8 cellular contexts compared by ENCODE assay signal in genomic region chr6:41896280-41896679, GRCh38. TPM values are rescaled to one million over a fixed set of nuclear protein-coding genes. Genes with fewer than 3 reads are reported as not detected.
A peak's percentile ranks its signal among the peaks of the same experiment; 100 is the strongest.
DNase-seq lines count a peak whose midpoint lies in the region; ATAC-seq and TF ChIP-seq lines count a peak whose summit lies in the region.

No MANE protein-coding gene starts in this region.

- H3K9me3 ChIP-seq in stomach smooth muscle (ENCODE audit: control insufficient read depth in 2 of 2, low read length in 2 of 2) = no peaks in the 10 kb centered on the region

- peaks cover 13% of the 10 kb centered on the region for H3K4me1 ChIP-seq in stomach smooth muscle (ENCODE audit: control insufficient read depth, insufficient read depth, low read length)

- intact Hi-C loops in activated CD4-positive, alpha-beta T cell treated with anti-CD3 and anti-CD28 coated beads, Interleukin-2, amount 10 ng/mL, durations not matched to agents 24 days and 14 days (cut with micrococcal nuclease) = no loop called here

- no peaks in the 10 kb centered on the region for H3K9me3 Mint-ChIP-seq in activated CD4-positive, alpha-beta T cell treated with anti-CD3 and anti-CD28 coated beads, Interleukin-2, amount 10 ng/mL, durations not matched to agents 24 days and 14 days
- no peaks in the 10 kb centered on the region for H3K9me3 Mint-ChIP-seq in glutamatergic neuron (ENCODE audit: unreplicated experiment)

- H3K4me3 ChIP-seq in stomach smooth muscle (ENCODE audit: low read length in 2 of 2) = peak overlapping the region; percentile 59 to 85

- DNase-seq in activated CD4-positive, alpha-beta T cell treated with anti-CD3 and anti-CD28 coated beads, Interleukin-2, amount 10 ng/mL, durations not matched to agents 24 days and 14 days = no peak
- DNase-seq in activated CD4-positive, alpha-beta T cell treated with anti-CD3 and anti-CD28 coated beads, Interleukin-2, amount 50 U/mL, for 1 hour = no peak
- DNase-seq in glutamatergic neuron = no peak
- no peak for DNase-seq in GM03348 (ENCODE audit: low spot score)
- DNase-seq in NCI-H2196 treated with DMSO at 0.1 percent for 48 hours (lab: John Stamatoyannopoulos, UW; ENCODE audit: unreplicated experiment) = no peak

- TF ChIP-seq CTCF in VCaP (conservative IDR thresholded peaks at IDR 0.05) (no peak), glutamatergic neuron (IDR thresholded peaks at IDR 0.05; ENCODE audit: partially characterized antibody, unreplicated experiment) (no peak)

- H3K9ac ChIP-seq in stomach smooth muscle (ENCODE audit: low read length in 2 of 2) = peak overlapping the region in 1 of 2 donors; percentile 59

- H3K4me1 Mint-ChIP-seq in activated CD4-positive, alpha-beta T cell treated with anti-CD3 and anti-CD28 coated beads, Interleukin-2, amount 10 ng/mL, durations not matched to agents 24 days and 14 days = peaks cover 12% of the 10 kb centered on the region
- H3K4me1 Mint-ChIP-seq in glutamatergic neuron (ENCODE audit: low read depth, unreplicated experiment) = peaks cover 5% of the 10 kb centered on the region

- ATAC-seq in HG02678 (IDR thresholded peaks at IDR 0.05; ENCODE audit: unreplicated experiment) = no peak

- peaks cover 4% of the 10 kb centered on the region for H3K27me3 Mint-ChIP-seq in activated CD4-positive, alpha-beta T cell treated with anti-CD3 and anti-CD28 coated beads, Interleukin-2, amount 10 ng/mL, durations not matched to agents 24 days and 14 days
- H3K27me3 Mint-ChIP-seq in glutamatergic neuron (ENCODE audit: unreplicated experiment) = peaks cover 4% of the 10 kb centered on the region

- no peaks in the 10 kb centered on the region for H3K36me3 ChIP-seq in stomach smooth muscle (ENCODE audit: control insufficient read depth in 2 of 2, insufficient read depth in 2 of 2, low read length in 2 of 2)

- peak overlapping the region; percentile 65 for H3K27ac ChIP-seq in VCaP
- H3K27ac ChIP-seq in stomach smooth muscle (ENCODE audit: low read length) = no peak overlapping the region

- no peaks in the 10 kb centered on the region for H3K27me3 ChIP-seq in stomach smooth muscle (ENCODE audit: control insufficient read depth in 1 of 2, insufficient read depth in 2 of 2, low read length in 2 of 2)

- no peak overlapping the region for H3K4me3 Mint-ChIP-seq in activated CD4-positive, alpha-beta T cell treated with anti-CD3 and anti-CD28 coated beads, Interleukin-2, amount 10 ng/mL, durations not matched to agents 24 days and 14 days
- H3K4me3 Mint-ChIP-seq in glutamatergic neuron (ENCODE audit: unreplicated experiment) = peak overlapping the region; percentile 91

- peaks cover 5% of the 10 kb centered on the region for H3K36me3 Mint-ChIP-seq in activated CD4-positive, alpha-beta T cell treated with anti-CD3 and anti-CD28 coated beads, Interleukin-2, amount 10 ng/mL, durations not matched to agents 24 days and 14 days (ENCODE audit: low read depth)
- no peaks in the 10 kb centered on the region for H3K36me3 Mint-ChIP-seq in glutamatergic neuron (ENCODE audit: unreplicated experiment)

- peak overlapping the region; percentile 90 for H3K27ac Mint-ChIP-seq in activated CD4-positive, alpha-beta T cell treated with anti-CD3 and anti-CD28 coated beads, Interleukin-2, amount 10 ng/mL, durations not matched to agents 24 days and 14 days
- H3K27ac Mint-ChIP-seq in glutamatergic neuron (ENCODE audit: unreplicated experiment) = peak overlapping the region; percentile 9

RNA-seq across cellular contexts. Expression of gene USP49, which starts 1.1 kb away (rescaled TPM):
- total RNA-seq in activated CD4-positive, alpha-beta T cell treated with anti-CD3 and anti-CD28 coated beads, Interleukin-2, amount 10 ng/mL, durations not matched to agents 24 days and 14 days = 5.8 and 6.3 TPM in 2 replicates
- total RNA-seq in glutamatergic neuron (ENCODE audit: unreplicated experiment) = 14.7 TPM

RNA-seq across cellular contexts. Expression of gene MED20, which starts 24.7 kb away (rescaled TPM):
- 21.9 and 22.8 TPM in 2 replicates for total RNA-seq in activated CD4-positive, alpha-beta T cell treated with anti-CD3 and anti-CD28 coated beads, Interleukin-2, amount 10 ng/mL, durations not matched to agents 24 days and 14 days
- 30.9 TPM for total RNA-seq in glutamatergic neuron (ENCODE audit: unreplicated experiment)

RNA-seq across cellular contexts. Expression of gene BYSL, which starts 25.0 kb away (rescaled TPM):
- total RNA-seq in activated CD4-positive, alpha-beta T cell treated with anti-CD3 and anti-CD28 coated beads, Interleukin-2, amount 10 ng/mL, durations not matched to agents 24 days and 14 days = 79.6 and 81.4 TPM in 2 replicates
- 36.2 TPM for total RNA-seq in glutamatergic neuron (ENCODE audit: unreplicated experiment)

RNA-seq across cellular contexts. Expression of gene CCND3, which starts 45.3 kb away (rescaled TPM):
- 483 and 491 TPM in 2 replicates for total RNA-seq in activated CD4-positive, alpha-beta T cell treated with anti-CD3 and anti-CD28 coated beads, Interleukin-2, amount 10 ng/mL, durations not matched to agents 24 days and 14 days
- 27.1 TPM for total RNA-seq in glutamatergic neuron (ENCODE audit: unreplicated experiment)
